ENCODE assay signal across 9 cellular contexts in the genomic region with DNA sequence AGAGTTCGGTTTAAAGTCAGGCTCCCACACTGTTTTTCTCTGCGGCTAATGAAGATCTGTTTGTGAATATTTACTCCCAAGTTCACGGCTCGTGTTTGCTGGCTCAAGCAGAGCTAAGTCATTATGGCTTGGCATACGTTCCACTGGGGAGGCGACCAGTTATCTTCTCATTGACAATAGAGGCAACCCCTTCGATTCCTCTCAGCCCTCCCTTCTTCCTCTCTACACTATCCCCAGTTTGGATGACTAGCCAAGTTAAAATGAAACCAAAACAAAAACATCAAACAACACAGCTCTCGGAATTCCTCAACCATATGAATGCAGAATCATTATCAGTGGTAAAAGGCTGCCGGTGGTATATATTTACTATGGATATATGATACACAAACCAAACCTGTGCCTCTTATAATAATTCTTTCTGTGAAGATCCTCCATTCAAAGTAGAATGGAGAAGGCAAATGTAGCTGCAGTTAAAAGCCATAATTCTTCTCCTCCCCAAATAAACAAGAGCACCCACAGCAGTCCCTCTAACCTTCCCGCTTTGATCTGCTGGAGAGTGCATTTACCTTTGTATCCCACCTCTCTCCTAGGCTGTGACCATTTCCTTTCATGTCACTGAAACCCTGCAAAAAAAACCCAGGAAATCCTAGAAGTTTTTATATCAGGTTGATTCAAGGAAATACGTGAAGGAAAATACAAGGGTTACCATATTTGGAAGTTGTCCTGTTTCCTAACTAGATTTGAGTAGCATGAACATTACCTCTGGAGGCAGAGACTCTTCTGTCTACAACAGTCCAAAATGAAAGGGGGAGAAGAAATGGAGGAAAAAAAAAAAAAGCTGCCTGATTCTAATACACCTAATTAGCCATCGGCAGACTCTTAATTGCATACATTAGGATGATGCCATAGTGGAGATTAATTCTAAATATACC.
DNase-seq lines count a peak whose midpoint lies in the region; ATAC-seq, FAIRE-seq and TF ChIP-seq lines count a peak whose summit lies in the region.
"Had no signal": no experiment of that assay in that cellular context is flagged by ENCODE, and none has a peak within 500 bp of the region (broad histone marks: within the 10 kb centered on the region; RNA-seq: fewer than 3 reads in every experiment).

No MANE protein-coding gene starts in this region.

- in situ Hi-C loops in astrocyte of the spinal cord (cut with HindIII; ENCODE audit: low sequenced_read_pairs): no loop called here

- no peaks in the 10 kb centered on the region for H3K9me3 Mint-ChIP-seq in activated T-cell treated with anti-CD3 and anti-CD28 coated beads, Interleukin-2, amount 50 U/mL, for 24 hours

- H3K36me3 ChIP-seq in MM.1S (replicated peaks; ENCODE audit: insufficient read depth, low read length) (no peaks in the 10 kb centered on the region), lung (ENCODE audit: control insufficient read depth in 2 of 2, insufficient read depth in 2 of 2, low read length in 2 of 2) (no peaks in the 10 kb centered on the region)

- H3K27ac Mint-ChIP-seq in activated T-cell treated with anti-CD3 and anti-CD28 coated beads, Interleukin-2, amount 50 U/mL, for 24 hours: no peak overlapping the region

- H3K27ac ChIP-seq in MM.1S (ENCODE audit: low read length): no peak overlapping the region
- H3K27ac ChIP-seq in lung (ENCODE audit: low read depth in 1 of 2, low read length in 1 of 2): peak overlapping the region in 1 of 2 donors; percentile 62

- TF ChIP-seq CTCF in D721Med (IDR thresholded peaks at IDR 0.05; ENCODE audit: insufficient read depth, missing control alignments): no peak
- TF ChIP-seq CTCF in MM.1S (IDR thresholded peaks at IDR 0.05; ENCODE audit: low read length): no peak
- no peak for TF ChIP-seq CTCF in astrocyte of the spinal cord (IDR thresholded peaks at IDR 0.05; ENCODE audit: low read depth, low read length)
- TF ChIP-seq CTCF in lung (IDR thresholded peaks at IDR 0.05; ENCODE audit: control extremely low read depth, extremely low read depth): no peak

- no peaks in the 10 kb centered on the region for H3K4me1 Mint-ChIP-seq in activated T-cell treated with anti-CD3 and anti-CD28 coated beads, Interleukin-2, amount 50 U/mL, for 24 hours (ENCODE audit: low read depth)

- H3K4me3 Mint-ChIP-seq in activated T-cell treated with anti-CD3 and anti-CD28 coated beads, Interleukin-2, amount 50 U/mL, for 24 hours: no peak overlapping the region

- 38 to 54% methylated on average over 12 of the region's 12 CpGs for WGBS in lung, 2 donors

- no peaks in the 10 kb centered on the region for H3K36me3 Mint-ChIP-seq in activated T-cell treated with anti-CD3 and anti-CD28 coated beads, Interleukin-2, amount 50 U/mL, for 24 hours (ENCODE audit: low read depth)

- peaks cover 12% of the 10 kb centered on the region for H3F3A ChIP-seq in MM.1S (ENCODE audit: insufficient read depth, low read length)

- ATAC-seq in GM21529 (IDR thresholded peaks at IDR 0.05; ENCODE audit: unreplicated experiment) (peak; percentile 51), lung (ENCODE audit: insufficient read depth, low FRiP score) (no peak)
- ATAC-seq: K562 had no signal

- peak overlapping the region; percentile 46 for H2AFZ ChIP-seq in MM.1S (ENCODE audit: low read length)

- H3K9ac ChIP-seq in MM.1S (ENCODE audit: low read length): no peak overlapping the region

- H3K4me3 ChIP-seq in MM.1S (ENCODE audit: low read length): peak overlapping the region; percentile 10
- H3K4me3 ChIP-seq in astrocyte of the spinal cord (ENCODE audit: low read depth, low read length): peak overlapping the region; percentile 44
- peak overlapping the region; percentile 28 for H3K4me3 ChIP-seq in lung
- H3K4me3 ChIP-seq: K562 had no signal

- H3K9me3 ChIP-seq in MM.1S (replicated peaks; ENCODE audit: insufficient read depth, low read length): no peaks in the 10 kb centered on the region
- no peaks in the 10 kb centered on the region for H3K9me3 ChIP-seq in lung (ENCODE audit: control insufficient read depth in 2 of 2, insufficient read depth in 1 of 2, low read length in 1 of 2)

- no peaks in the 10 kb centered on the region for H3K9me2 ChIP-seq in MM.1S (replicated peaks; ENCODE audit: insufficient read depth, low read length)

- no peaks in the 10 kb centered on the region for H4K20me1 ChIP-seq in MM.1S (ENCODE audit: insufficient read depth, low read length)

- no peaks in the 10 kb centered on the region for H3K79me2 ChIP-seq in MM.1S (ENCODE audit: low read length)

- peak overlapping the region; percentile 37 for H3K4me2 ChIP-seq in MM.1S (ENCODE audit: low read depth, low read length)

- peaks cover 55% of the 10 kb centered on the region for H3K4me1 ChIP-seq in MM.1S (ENCODE audit: low read length)
- H3K4me1 ChIP-seq in lung (ENCODE audit: control insufficient read depth in 2 of 2, insufficient read depth in 2 of 2, low read length in 2 of 2): peaks cover 0 to 7% of the 10 kb centered on the region in 2 donors

- no peaks in the 10 kb centered on the region for H3K27me3 Mint-ChIP-seq in activated T-cell treated with anti-CD3 and anti-CD28 coated beads, Interleukin-2, amount 50 U/mL, for 24 hours

- no peak for DNase-seq in D721Med (ENCODE audit: insufficient read length, low spot score)
- peak; percentile 41 for DNase-seq in MM.1S
- peak; percentile 39 for DNase-seq in astrocyte of the spinal cord (ENCODE audit: low read depth, low spot score)
- no peak for DNase-seq in lung (ENCODE audit: low spot score)
- no peak for DNase-seq in occipital lobe (lab: John Stamatoyannopoulos, UW)
- no peak for DNase-seq in stimulated activated CD8-positive, alpha-beta memory T cell treated with anti-CD3 and anti-CD28 coated beads, Interleukin-4, amount 100 ng/mL, for 48 hours
- no peak for DNase-seq in activated T-cell treated with anti-CD3 and anti-CD28 coated beads, Interleukin-2, amount 50 U/mL, for 24 hours

- H3K27me3 ChIP-seq in MM.1S (replicated peaks; ENCODE audit: insufficient read depth, low read length) (no peaks in the 10 kb centered on the region), lung (ENCODE audit: control insufficient read depth, insufficient read depth) (no peaks in the 10 kb centered on the region)

- peak; percentile 98 for FAIRE-seq in D721Med (lab: Jason Lieb, UNC)
- FAIRE-seq: K562 had no signal

Comparison
In these comparisons a context has a peak if more than half of its experiments do, and no peak if none do; other contexts are left out.
1. DNase-seq: peak in MM.1S (single experiment) and astrocyte of the spinal cord (single experiment); none in D721Med (single experiment), lung (single experiment), occipital lobe (single experiment), stimulated activated CD8-positive, alpha-beta memory T cell treated with anti-CD3 and anti-CD28 coated beads, Interleukin-4, amount 100 ng/mL, for 48 hours (single experiment) and activated T-cell treated with anti-CD3 and anti-CD28 coated beads, Interleukin-2, amount 50 U/mL, for 24 hours (single experiment).
2. Peak in every context shown above with its lines, with median percentiles within 50 percentile points of each other: H3K4me3 ChIP-seq.